ENCODE assay signal across 8 cellular contexts in genomic region chr7:5701085-5701914, GRCh38.
DNase-seq lines count a peak whose midpoint lies in the region; ATAC-seq and TF ChIP-seq lines count a peak whose summit lies in the region.

No MANE protein-coding gene starts in this region.

- ATAC-seq in GM21447 (IDR thresholded peaks at IDR 0.05; ENCODE audit: unreplicated experiment): peak; percentile 25
- ATAC-seq in lower lobe of right lung: no peak

- CTCF ChIA-PET in activated CD4-positive, alpha-beta T cell treated with anti-CD3 and anti-CD28 coated beads, Interleukin-2, amount 10 ng/mL, durations not matched to agents 7 days and 5 days (lab: Charles Lee): interaction anchor here (0.6 to 3.8 kb wide), 10 partner anchors 11 to 207 kb away, joined by 3 to 16 read pairs (median 3); partner anchors contain the start of gene RNF216

- H3K4me1 ChIP-seq in esophagus squamous epithelium (peaks cover 13 to 67% (median 35%) of the 10 kb centered on the region in 3 donors), lower lobe of right lung (peaks cover 35% of the 10 kb centered on the region), vagina (peaks cover 32% of the 10 kb centered on the region)

- H3K27ac Mint-ChIP-seq in activated CD4-positive, alpha-beta T cell treated with anti-CD3 and anti-CD28 coated beads, Interleukin-2, amount 10 ng/mL, durations not matched to agents 7 days and 5 days: peak overlapping the region; percentile 76

- no peak overlapping the region for H3K4me3 Mint-ChIP-seq in activated CD4-positive, alpha-beta T cell treated with anti-CD3 and anti-CD28 coated beads, Interleukin-2, amount 10 ng/mL, durations not matched to agents 7 days and 5 days

- H3K4me3 ChIP-seq in esophagus squamous epithelium: no peak overlapping the region
- H3K4me3 ChIP-seq in lower lobe of right lung: no peak overlapping the region
- no peak overlapping the region for H3K4me3 ChIP-seq in vagina

- H3K27ac ChIP-seq in esophagus squamous epithelium (peak overlapping the region in 3 of 4 donors; percentile 25 to 87 (median 81)), lower lobe of right lung (no peak overlapping the region), vagina (no peak overlapping the region)

- H3K36me3 ChIP-seq in esophagus squamous epithelium (peaks cover 0 to 52% (median 0%) of the 10 kb centered on the region in 3 donors), lower lobe of right lung (peaks cover 42% of the 10 kb centered on the region), vagina (peaks cover 0 to 11% of the 10 kb centered on the region in 2 donors)

- H3K9me3 Mint-ChIP-seq in activated CD4-positive, alpha-beta T cell treated with anti-CD3 and anti-CD28 coated beads, Interleukin-2, amount 10 ng/mL, durations not matched to agents 7 days and 5 days: no peaks in the 10 kb centered on the region

- peaks cover 36% of the 10 kb centered on the region for H3K36me3 Mint-ChIP-seq in activated CD4-positive, alpha-beta T cell treated with anti-CD3 and anti-CD28 coated beads, Interleukin-2, amount 10 ng/mL, durations not matched to agents 7 days and 5 days (ENCODE audit: low read depth)

- intact Hi-C loops in esophagus squamous epithelium (cut with DNase I): loop anchor here (10.0 kb wide), 1 partner anchor 206 kb away; no protein-coding TSS in a partner anchor
- intact Hi-C loops in lower lobe of right lung (cut with DNase I): no loop called here
- intact Hi-C loops in vagina (cut with DNase I): loop anchor here (10.0 kb wide), 1 partner anchor 206 kb away; no protein-coding TSS in a partner anchor

- peak; percentile 52 for DNase-seq in activated CD4-positive, alpha-beta T cell treated with anti-CD3 and anti-CD28 coated beads, Interleukin-2, amount 10 ng/mL, durations not matched to agents 7 days and 5 days
- DNase-seq in esophagus squamous epithelium (lab: John Stamatoyannopoulos, UW) (no peak), lower lobe of right lung (no peak), vagina (ENCODE audit: extremely low spot score in 2 of 2) (no peak), H4 (ENCODE audit: low spot score) (no peak), OCI-M2 (lab: John Stamatoyannopoulos, UW; ENCODE audit: unreplicated experiment) (no peak)
- DNase-seq in stimulated activated CD4-positive, alpha-beta T cell treated with anti-CD3 and anti-CD28 coated beads, Interleukin-4, amount 100 ng/mL, for 48 hours (ENCODE audit: low read depth in 2 of 2): peak; percentile 34 to 64

- no peaks in the 10 kb centered on the region for H3K27me3 ChIP-seq in esophagus squamous epithelium
- H3K27me3 ChIP-seq in lower lobe of right lung (ENCODE audit: low read depth): no peaks in the 10 kb centered on the region
- H3K27me3 ChIP-seq in vagina: no peaks in the 10 kb centered on the region

- H3K9me3 ChIP-seq in esophagus squamous epithelium (no peaks in the 10 kb centered on the region), lower lobe of right lung (no peaks in the 10 kb centered on the region), vagina (no peaks in the 10 kb centered on the region)

- TF ChIP-seq CTCF in esophagus squamous epithelium (IDR thresholded peaks at IDR 0.05): no peak
- no peak for TF ChIP-seq CTCF in lower lobe of right lung (IDR thresholded peaks at IDR 0.05)
- TF ChIP-seq CTCF in vagina (IDR thresholded peaks at IDR 0.05): no peak

- 52 to 61% methylated on average over 13 to 14 of the region's 14 CpGs for WGBS in esophagus squamous epithelium, 2 donors

- TF ChIP-seq POLR2A in esophagus squamous epithelium (IDR thresholded peaks at IDR 0.05) (no peak), vagina (IDR thresholded peaks at IDR 0.05) (no peak)

- H3K27me3 Mint-ChIP-seq in activated CD4-positive, alpha-beta T cell treated with anti-CD3 and anti-CD28 coated beads, Interleukin-2, amount 10 ng/mL, durations not matched to agents 7 days and 5 days: no peaks in the 10 kb centered on the region

- POLR2A ChIA-PET in activated CD4-positive, alpha-beta T cell treated with anti-CD3 and anti-CD28 coated beads, Interleukin-2, amount 10 ng/mL, durations not matched to agents 7 days and 5 days (lab: Charles Lee): interaction anchor here (1.0 to 1.3 kb wide), 2 partner anchors 19 to 179 kb away, joined by 3 read pairs; no protein-coding TSS in a partner anchor

- peaks cover 76% of the 10 kb centered on the region for H3K4me1 Mint-ChIP-seq in activated CD4-positive, alpha-beta T cell treated with anti-CD3 and anti-CD28 coated beads, Interleukin-2, amount 10 ng/mL, durations not matched to agents 7 days and 5 days

Comparison
In these comparisons a context has a peak if more than half of its experiments do, and no peak if none do; other contexts are left out.
1. DNase-seq: peak in activated CD4-positive, alpha-beta T cell treated with anti-CD3 and anti-CD28 coated beads, Interleukin-2, amount 10 ng/mL, durations not matched to agents 7 days and 5 days (single experiment) and stimulated activated CD4-positive, alpha-beta T cell treated with anti-CD3 and anti-CD28 coated beads, Interleukin-4, amount 100 ng/mL, for 48 hours (2 of 2); none in esophagus squamous epithelium (single experiment), lower lobe of right lung (single experiment), vagina (0 of 2), H4 (single experiment) and OCI-M2 (single experiment).
2. H3K27ac ChIP-seq: peak in esophagus squamous epithelium (3 of 4); none in lower lobe of right lung (single experiment) and vagina (single experiment).